22 cellular contexts compared by ENCODE assay signal in genomic region chr6:25165181-25165580, GRCh38.
DNase-seq lines count a peak whose midpoint lies in the region; ATAC-seq and TF ChIP-seq lines count a peak whose summit lies in the region.
"Had no signal": no experiment of that assay in that cellular context is flagged by ENCODE, and none has a peak within 500 bp of the region (broad histone marks: within the 10 kb centered on the region; RNA-seq: fewer than 3 reads in every experiment).

No MANE protein-coding gene starts in this region.

- H3K4me3 Mint-ChIP-seq in activated CD8-positive, alpha-beta T cell treated with anti-CD3 and anti-CD28 coated beads for 36 hours: peak overlapping the region; percentile 26
- no peak overlapping the region for H3K4me3 Mint-ChIP-seq in activated CD8-positive, alpha-beta T cell treated with anti-CD3 and anti-CD28 coated beads, Interleukin-2, amount 10 ng/mL, durations not matched to agents 7 days and 5 days
- peak overlapping the region; percentile 90 for H3K4me3 Mint-ChIP-seq in activated T-helper 1 cell treated with anti-CD3 and anti-CD28 coated beads, Interleukin-12 subunit alpha, Interleukin-12 subunit beta, Interleukin-2, Interleukin-4 antibody, amounts not matched to agents 30 ng/mL and 10 ng/mL and 1 ng/mL, durations not matched to agents 14 hours and 24 hours and 36 hours
- peak overlapping the region; percentile 8 for H3K4me3 Mint-ChIP-seq in stimulated activated effector memory CD8-positive, alpha-beta T cell treated with anti-CD3 and anti-CD28 coated beads, Interleukin-12 subunit alpha, Interleukin-12 subunit beta, amount 100 ng/mL, for 72 hours
- peak overlapping the region in 3 of 10 donors; percentile 7 to 82 (median 27) for H3K4me3 Mint-ChIP-seq in naive thymus-derived CD4-positive, alpha-beta T cell
- H3K4me3 Mint-ChIP-seq: activated naive CD8-positive, alpha-beta T cell; CD8-positive, alpha-beta T cell; endodermal cell; immature natural killer cell had no signal

- no peak overlapping the region for H3K27ac ChIP-seq in naive thymus-derived CD4-positive, alpha-beta T cell (ENCODE audit: low read depth, low read length)
- H3K27ac ChIP-seq: heart left ventricle, HL-60, ovary had no signal

- H3K36me3 Mint-ChIP-seq in activated CD8-positive, alpha-beta T cell treated with anti-CD3 and anti-CD28 coated beads for 36 hours (ENCODE audit: low read depth): peaks cover 9% of the 10 kb centered on the region
- H3K36me3 Mint-ChIP-seq in activated CD8-positive, alpha-beta T cell treated with anti-CD3 and anti-CD28 coated beads, Interleukin-2, amount 10 ng/mL, durations not matched to agents 7 days and 5 days (ENCODE audit: low read depth): peaks cover 14% of the 10 kb centered on the region
- H3K36me3 Mint-ChIP-seq in activated T-helper 1 cell treated with anti-CD3 and anti-CD28 coated beads, Interleukin-12 subunit alpha, Interleukin-12 subunit beta, Interleukin-2, Interleukin-4 antibody, amounts not matched to agents 30 ng/mL and 10 ng/mL and 1 ng/mL, durations not matched to agents 14 hours and 24 hours and 36 hours (ENCODE audit: low read depth): peaks cover 29% of the 10 kb centered on the region
- no peaks in the 10 kb centered on the region for H3K36me3 Mint-ChIP-seq in stimulated activated effector memory CD8-positive, alpha-beta T cell treated with anti-CD3 and anti-CD28 coated beads, Interleukin-12 subunit alpha, Interleukin-12 subunit beta, amount 100 ng/mL, for 72 hours
- peaks cover 0 to 26% (median 3%) of the 10 kb centered on the region in 5 donors for H3K36me3 Mint-ChIP-seq in naive thymus-derived CD4-positive, alpha-beta T cell
- H3K36me3 Mint-ChIP-seq: activated naive CD8-positive, alpha-beta T cell; CD8-positive, alpha-beta T cell had no signal

- H3K4me3 ChIP-seq in naive thymus-derived CD4-positive, alpha-beta T cell (ENCODE audit: low read length): no peak overlapping the region
- H3K4me3 ChIP-seq: ovary had no signal

- intact Hi-C loops in activated CD8-positive, alpha-beta T cell treated with anti-CD3 and anti-CD28 coated beads for 36 hours (cut with micrococcal nuclease): no loop called here
- intact Hi-C loops in activated T-helper 1 cell treated with anti-CD3 and anti-CD28 coated beads, Interleukin-12 subunit alpha, Interleukin-12 subunit beta, Interleukin-2, Interleukin-4 antibody, amounts not matched to agents 30 ng/mL and 10 ng/mL and 1 ng/mL, durations not matched to agents 14 hours and 24 hours and 36 hours (cut with micrococcal nuclease): no loop called here
- intact Hi-C loops in naive thymus-derived CD4-positive, alpha-beta T cell (cut with micrococcal nuclease): loop anchor here in 1 of 2 donors (1.0 kb wide), 1 partner anchor 27 kb away; no protein-coding TSS in a partner anchor

- no peak for DNase-seq in activated CD8-positive, alpha-beta T cell treated with anti-CD3 and anti-CD28 coated beads for 36 hours
- DNase-seq in activated CD8-positive, alpha-beta T cell treated with anti-CD3 and anti-CD28 coated beads, Interleukin-2, amount 10 ng/mL, durations not matched to agents 7 days and 5 days: no peak
- DNase-seq in NCI-H2029 (lab: John Stamatoyannopoulos, UW) (peak; percentile 44), retina (no peak), midbrain (lab: John Stamatoyannopoulos, UW) (no peak)
- DNase-seq in activated T-helper 1 cell treated with anti-CD3 and anti-CD28 coated beads, Interleukin-12 subunit alpha, Interleukin-12 subunit beta, Interleukin-2, Interleukin-4 antibody, amounts not matched to agents 30 ng/mL and 10 ng/mL and 1 ng/mL, durations not matched to agents 14 hours and 24 hours and 36 hours (ENCODE audit: low spot score): no peak
- no peak for DNase-seq in stimulated activated effector memory CD8-positive, alpha-beta T cell treated with anti-CD3 and anti-CD28 coated beads, Interleukin-12 subunit alpha, Interleukin-12 subunit beta, amount 100 ng/mL, for 72 hours (ENCODE audit: low spot score in 2 of 2)
- DNase-seq in naive thymus-derived CD4-positive, alpha-beta T cell: no peak
- DNase-seq: CD8-positive, alpha-beta T cell; endodermal cell; heart left ventricle; immature natural killer cell; IMR-90; NCI-H82; ovary; Right ventricle myocardium superior; stimulated activated naive CD4-positive, alpha-beta T cell; T-helper 9 cell; trophoblast cell had no signal

- ATAC-seq in activated CD8-positive, alpha-beta T cell treated with anti-CD3 and anti-CD28 coated beads for 36 hours: no peak
- ATAC-seq in activated CD8-positive, alpha-beta T cell treated with anti-CD3 and anti-CD28 coated beads, Interleukin-2, amount 10 ng/mL, durations not matched to agents 7 days and 5 days: no peak
- no peak for ATAC-seq in stimulated activated effector memory CD8-positive, alpha-beta T cell treated with anti-CD3 and anti-CD28 coated beads, Interleukin-12 subunit alpha, Interleukin-12 subunit beta, amount 100 ng/mL, for 72 hours
- ATAC-seq in naive thymus-derived CD4-positive, alpha-beta T cell: no peak
- ATAC-seq: activated CD4-positive, CD25-positive, alpha-beta regulatory T cell treated with anti-CD3 and anti-CD28 coated beads, Interleukin-2, amount 50 U/mL, for 24 hours; CD8-positive, alpha-beta T cell; heart left ventricle had no signal

- peaks cover 2% of the 10 kb centered on the region for H3K27me3 Mint-ChIP-seq in activated CD8-positive, alpha-beta T cell treated with anti-CD3 and anti-CD28 coated beads for 36 hours
- no peaks in the 10 kb centered on the region for H3K27me3 Mint-ChIP-seq in activated CD8-positive, alpha-beta T cell treated with anti-CD3 and anti-CD28 coated beads, Interleukin-2, amount 10 ng/mL, durations not matched to agents 7 days and 5 days (ENCODE audit: low read depth)
- H3K27me3 Mint-ChIP-seq in activated T-helper 1 cell treated with anti-CD3 and anti-CD28 coated beads, Interleukin-12 subunit alpha, Interleukin-12 subunit beta, Interleukin-2, Interleukin-4 antibody, amounts not matched to agents 30 ng/mL and 10 ng/mL and 1 ng/mL, durations not matched to agents 14 hours and 24 hours and 36 hours (ENCODE audit: insufficient read depth): no peaks in the 10 kb centered on the region
- H3K27me3 Mint-ChIP-seq in naive thymus-derived CD4-positive, alpha-beta T cell: peaks cover 0 to 16% (median 0%) of the 10 kb centered on the region in 5 donors

- POLR2A ChIA-PET in activated CD8-positive, alpha-beta T cell treated with anti-CD3 and anti-CD28 coated beads for 36 hours (lab: Charles Lee): interaction anchor here (0.6 kb wide), 1 partner anchor 803 kb away, joined by 3 read pairs; no protein-coding TSS in a partner anchor
- POLR2A ChIA-PET in activated CD8-positive, alpha-beta T cell treated with anti-CD3 and anti-CD28 coated beads, Interleukin-2, amount 10 ng/mL, durations not matched to agents 7 days and 5 days (lab: Charles Lee): interaction anchor here (3.2 kb wide), 1 partner anchor 27 kb away, joined by 24 read pairs; no protein-coding TSS in a partner anchor
- POLR2A ChIA-PET in naive thymus-derived CD4-positive, alpha-beta T cell (lab: Charles Lee): no interaction called here

- no peaks in the 10 kb centered on the region for H3K27me3 ChIP-seq in naive thymus-derived CD4-positive, alpha-beta T cell (ENCODE audit: control insufficient read depth in 2 of 2, insufficient read depth in 2 of 2, low read length in 2 of 2)
- H3K27me3 ChIP-seq: heart left ventricle, ovary had no signal

- H3K4me1 Mint-ChIP-seq in activated CD8-positive, alpha-beta T cell treated with anti-CD3 and anti-CD28 coated beads for 36 hours (ENCODE audit: low read depth): peaks cover 36% of the 10 kb centered on the region
- peaks cover 33% of the 10 kb centered on the region for H3K4me1 Mint-ChIP-seq in activated CD8-positive, alpha-beta T cell treated with anti-CD3 and anti-CD28 coated beads, Interleukin-2, amount 10 ng/mL, durations not matched to agents 7 days and 5 days (ENCODE audit: low read depth)
- H3K4me1 Mint-ChIP-seq in activated T-helper 1 cell treated with anti-CD3 and anti-CD28 coated beads, Interleukin-12 subunit alpha, Interleukin-12 subunit beta, Interleukin-2, Interleukin-4 antibody, amounts not matched to agents 30 ng/mL and 10 ng/mL and 1 ng/mL, durations not matched to agents 14 hours and 24 hours and 36 hours (ENCODE audit: low read depth): peaks cover 64% of the 10 kb centered on the region
- peaks cover 6% of the 10 kb centered on the region for H3K4me1 Mint-ChIP-seq in stimulated activated effector memory CD8-positive, alpha-beta T cell treated with anti-CD3 and anti-CD28 coated beads, Interleukin-12 subunit alpha, Interleukin-12 subunit beta, amount 100 ng/mL, for 72 hours
- peaks cover 0 to 71% (median 20%) of the 10 kb centered on the region in 7 donors for H3K4me1 Mint-ChIP-seq in naive thymus-derived CD4-positive, alpha-beta T cell
- H3K4me1 Mint-ChIP-seq: endodermal cell, immature natural killer cell had no signal

- peaks cover 4% of the 10 kb centered on the region for H3K9me3 Mint-ChIP-seq in activated CD8-positive, alpha-beta T cell treated with anti-CD3 and anti-CD28 coated beads for 36 hours
- H3K9me3 Mint-ChIP-seq in activated CD8-positive, alpha-beta T cell treated with anti-CD3 and anti-CD28 coated beads, Interleukin-2, amount 10 ng/mL, durations not matched to agents 7 days and 5 days (ENCODE audit: insufficient read depth): peaks cover 4% of the 10 kb centered on the region
- H3K9me3 Mint-ChIP-seq in activated T-helper 1 cell treated with anti-CD3 and anti-CD28 coated beads, Interleukin-12 subunit alpha, Interleukin-12 subunit beta, Interleukin-2, Interleukin-4 antibody, amounts not matched to agents 30 ng/mL and 10 ng/mL and 1 ng/mL, durations not matched to agents 14 hours and 24 hours and 36 hours: peaks cover 15% of the 10 kb centered on the region
- H3K9me3 Mint-ChIP-seq in stimulated activated effector memory CD8-positive, alpha-beta T cell treated with anti-CD3 and anti-CD28 coated beads, Interleukin-12 subunit alpha, Interleukin-12 subunit beta, amount 100 ng/mL, for 72 hours: peaks cover 4% of the 10 kb centered on the region
- H3K9me3 Mint-ChIP-seq in naive thymus-derived CD4-positive, alpha-beta T cell: peaks cover 0 to 12% (median 2%) of the 10 kb centered on the region in 11 donors

- TF ChIP-seq CTCF in activated CD8-positive, alpha-beta T cell treated with anti-CD3 and anti-CD28 coated beads for 36 hours (IDR thresholded peaks at IDR 0.05): no peak

- H3K4me1 ChIP-seq in naive thymus-derived CD4-positive, alpha-beta T cell (ENCODE audit: control insufficient read depth in 2 of 2, insufficient read depth in 2 of 2, low read length in 2 of 2): no peaks in the 10 kb centered on the region

- H3K36me3 ChIP-seq in naive thymus-derived CD4-positive, alpha-beta T cell (ENCODE audit: control insufficient read depth in 2 of 3, insufficient read depth in 3 of 3, low read length in 3 of 3): no peaks in the 10 kb centered on the region
- H3K36me3 ChIP-seq: heart left ventricle, ovary had no signal

- peak overlapping the region; percentile 34 for H3K27ac Mint-ChIP-seq in activated CD8-positive, alpha-beta T cell treated with anti-CD3 and anti-CD28 coated beads for 36 hours
- H3K27ac Mint-ChIP-seq in activated CD8-positive, alpha-beta T cell treated with anti-CD3 and anti-CD28 coated beads, Interleukin-2, amount 10 ng/mL, durations not matched to agents 7 days and 5 days: no peak overlapping the region
- peak overlapping the region; percentile 79 for H3K27ac Mint-ChIP-seq in activated T-helper 1 cell treated with anti-CD3 and anti-CD28 coated beads, Interleukin-12 subunit alpha, Interleukin-12 subunit beta, Interleukin-2, Interleukin-4 antibody, amounts not matched to agents 30 ng/mL and 10 ng/mL and 1 ng/mL, durations not matched to agents 14 hours and 24 hours and 36 hours
- H3K27ac Mint-ChIP-seq in stimulated activated effector memory CD8-positive, alpha-beta T cell treated with anti-CD3 and anti-CD28 coated beads, Interleukin-12 subunit alpha, Interleukin-12 subunit beta, amount 100 ng/mL, for 72 hours: no peak overlapping the region
- H3K27ac Mint-ChIP-seq in naive thymus-derived CD4-positive, alpha-beta T cell: peak overlapping the region in 1 of 9 donors; percentile 92
- H3K27ac Mint-ChIP-seq: activated naive CD8-positive, alpha-beta T cell; CD8-positive, alpha-beta T cell; endodermal cell; immature natural killer cell had no signal

- CTCF ChIA-PET in activated CD8-positive, alpha-beta T cell treated with anti-CD3 and anti-CD28 coated beads for 36 hours (lab: Charles Lee): interaction anchor here (0.8 to 1.7 kb wide), 3 partner anchors 9 to 101 kb away, joined by 3 to 4 read pairs (median 3); no protein-coding TSS in a partner anchor
- CTCF ChIA-PET in activated CD8-positive, alpha-beta T cell treated with anti-CD3 and anti-CD28 coated beads, Interleukin-2, amount 10 ng/mL, durations not matched to agents 7 days and 5 days (lab: Charles Lee): interaction anchor here (0.8 to 2.0 kb wide), 6 partner anchors 9 to 27 kb away, joined by 3 to 10 read pairs (median 4); no protein-coding TSS in a partner anchor
- CTCF ChIA-PET in naive thymus-derived CD4-positive, alpha-beta T cell (lab: Charles Lee): no interaction called here

- no peaks in the 10 kb centered on the region for H3K9me3 ChIP-seq in naive thymus-derived CD4-positive, alpha-beta T cell (ENCODE audit: control insufficient read depth in 2 of 3, low read length in 3 of 3)
- H3K9me3 ChIP-seq: ovary had no signal

Comparison
In these comparisons a context has a peak if more than half of its experiments do, and no peak if none do; other contexts are left out.
1. H3K27ac Mint-ChIP-seq: peak in activated CD8-positive, alpha-beta T cell treated with anti-CD3 and anti-CD28 coated beads for 36 hours (single experiment) and activated T-helper 1 cell treated with anti-CD3 and anti-CD28 coated beads, Interleukin-12 subunit alpha, Interleukin-12 subunit beta, Interleukin-2, Interleukin-4 antibody, amounts not matched to agents 30 ng/mL and 10 ng/mL and 1 ng/mL, durations not matched to agents 14 hours and 24 hours and 36 hours (single experiment); none in activated CD8-positive, alpha-beta T cell treated with anti-CD3 and anti-CD28 coated beads, Interleukin-2, amount 10 ng/mL, durations not matched to agents 7 days and 5 days (single experiment) and stimulated activated effector memory CD8-positive, alpha-beta T cell treated with anti-CD3 and anti-CD28 coated beads, Interleukin-12 subunit alpha, Interleukin-12 subunit beta, amount 100 ng/mL, for 72 hours (single experiment).